15 cellular contexts compared by ENCODE assay signal in genomic region chr13:72458701-72459100, GRCh38.
DNase-seq lines count a peak whose midpoint lies in the region; ATAC-seq and TF ChIP-seq lines count a peak whose summit lies in the region.
"Had no signal": no experiment of that assay in that cellular context is flagged by ENCODE, and none has a peak within 500 bp of the region (broad histone marks: within the 10 kb centered on the region; RNA-seq: fewer than 3 reads in every experiment).

No MANE protein-coding gene starts in this region.

- ATAC-seq in GM18519 (IDR thresholded peaks at IDR 0.05; ENCODE audit: low FRiP score, unreplicated experiment) (peak; percentile 58), HG03432 (IDR thresholded peaks at IDR 0.05; ENCODE audit: unreplicated experiment) (peak; percentile 71), left colon (peak; percentile 52), left lung (no peak), GM19328 (IDR thresholded peaks at IDR 0.05; ENCODE audit: unreplicated experiment) (no peak), T-helper 17 cell (no peak)
- ATAC-seq: Panc1 had no signal

- no peaks in the 10 kb centered on the region for H3K27me3 Mint-ChIP-seq in T-helper 17 cell
- H3K27me3 Mint-ChIP-seq: activated CD4-positive, alpha-beta memory T cell treated with anti-CD3 and anti-CD28 coated beads, Interleukin-2, amount 10 ng/mL, durations not matched to agents 7 days and 5 days; activated naive CD4-positive, alpha-beta T cell treated with anti-CD3 and anti-CD28 coated beads, Interleukin-2, amount 10 ng/mL, durations not matched to agents 7 days and 5 days had no signal

- no peaks in the 10 kb centered on the region for H3K36me3 Mint-ChIP-seq in T-helper 17 cell (ENCODE audit: low read depth)
- H3K36me3 Mint-ChIP-seq: activated naive CD4-positive, alpha-beta T cell treated with anti-CD3 and anti-CD28 coated beads, Interleukin-2, amount 10 ng/mL, durations not matched to agents 7 days and 5 days had no signal

- no peak for TF ChIP-seq EP300 in ovary (IDR thresholded peaks at IDR 0.05)

- H3K9me3 ChIP-seq in left lung (no peaks in the 10 kb centered on the region), ovary (no peaks in the 10 kb centered on the region), T-helper 17 cell (ENCODE audit: control insufficient read depth, low read length, poor library complexity, severe bottlenecking) (no peaks in the 10 kb centered on the region)
- H3K9me3 ChIP-seq: BLaER1 treated with 17β-estradiol and CSF1 and Interleukin-3, amounts not matched to agents 10 nM and 100 nM had no signal

- TF ChIP-seq CTCF in astrocyte of the spinal cord (IDR thresholded peaks at IDR 0.05; ENCODE audit: low read depth, low read length) (no peak), left lung (IDR thresholded peaks at IDR 0.05) (no peak), ovary (IDR thresholded peaks at IDR 0.05) (no peak)

- no peak for TF ChIP-seq POLR2A in ovary (IDR thresholded peaks at IDR 0.05)

- DNase-seq in astrocyte of the spinal cord (ENCODE audit: low read depth, low spot score) (peak; percentile 17), left colon (no peak), left lung (no peak), ovary (no peak), T-helper 17 cell (no peak)
- DNase-seq: activated CD4-positive, alpha-beta memory T cell treated with anti-CD3 and anti-CD28 coated beads, Interleukin-2, amount 10 ng/mL, durations not matched to agents 7 days and 5 days; activated naive CD4-positive, alpha-beta T cell treated with anti-CD3 and anti-CD28 coated beads, Interleukin-2, amount 10 ng/mL, durations not matched to agents 7 days and 5 days; H9; KG1; NCI-H2081 treated with DMSO at 0.1 percent for 48 hours had no signal

- in situ Hi-C loops in astrocyte of the spinal cord (cut with HindIII; ENCODE audit: low sequenced_read_pairs), result no loop called here

- H3K4me1 Mint-ChIP-seq in T-helper 17 cell, result no peaks in the 10 kb centered on the region
- H3K4me1 Mint-ChIP-seq: activated CD4-positive, alpha-beta memory T cell treated with anti-CD3 and anti-CD28 coated beads, Interleukin-2, amount 10 ng/mL, durations not matched to agents 7 days and 5 days; activated naive CD4-positive, alpha-beta T cell treated with anti-CD3 and anti-CD28 coated beads, Interleukin-2, amount 10 ng/mL, durations not matched to agents 7 days and 5 days had no signal

- no peak overlapping the region for H3K27ac Mint-ChIP-seq in T-helper 17 cell
- H3K27ac Mint-ChIP-seq: activated CD4-positive, alpha-beta memory T cell treated with anti-CD3 and anti-CD28 coated beads, Interleukin-2, amount 10 ng/mL, durations not matched to agents 7 days and 5 days; activated naive CD4-positive, alpha-beta T cell treated with anti-CD3 and anti-CD28 coated beads, Interleukin-2, amount 10 ng/mL, durations not matched to agents 7 days and 5 days; H9 had no signal

- no peaks in the 10 kb centered on the region for H3K4me1 ChIP-seq in left lung
- H3K4me1 ChIP-seq in ovary (ENCODE audit: insufficient read depth), result peaks cover 3% of the 10 kb centered on the region
- H3K4me1 ChIP-seq: BLaER1 treated with 17β-estradiol and CSF1 and Interleukin-3, amounts not matched to agents 10 nM and 100 nM had no signal

- no peak overlapping the region for H3K4me3 Mint-ChIP-seq in T-helper 17 cell
- H3K4me3 Mint-ChIP-seq: activated CD4-positive, alpha-beta memory T cell treated with anti-CD3 and anti-CD28 coated beads, Interleukin-2, amount 10 ng/mL, durations not matched to agents 7 days and 5 days; activated naive CD4-positive, alpha-beta T cell treated with anti-CD3 and anti-CD28 coated beads, Interleukin-2, amount 10 ng/mL, durations not matched to agents 7 days and 5 days; H9 had no signal

- WGBS in ovary, 3 donors, result 0 to 1% (median 0%) methylated on average over 1 of the region's 1 CpG

- H3K36me3 ChIP-seq in left lung, result no peaks in the 10 kb centered on the region
- H3K36me3 ChIP-seq in ovary, result no peaks in the 10 kb centered on the region
- H3K36me3 ChIP-seq: BLaER1 treated with 17β-estradiol and CSF1 and Interleukin-3, amounts not matched to agents 10 nM and 100 nM had no signal

- intact Hi-C loops in left colon (cut with DNase I, micrococcal nuclease), result no loop called here
- intact Hi-C loops in left lung (cut with DNase I), result no loop called here
- intact Hi-C loops in ovary (cut with DNase I), result no loop called here

- H3K27me3 ChIP-seq in left lung (no peaks in the 10 kb centered on the region), ovary (no peaks in the 10 kb centered on the region)
- H3K27me3 ChIP-seq: BLaER1 treated with 17β-estradiol and CSF1 and Interleukin-3, amounts not matched to agents 10 nM and 100 nM had no signal

- H3K27ac ChIP-seq in left lung (no peak overlapping the region), ovary (no peak overlapping the region)
- H3K27ac ChIP-seq: BLaER1 treated with 17β-estradiol and CSF1 and Interleukin-3, amounts not matched to agents 10 nM and 100 nM had no signal

- H3K4me3 ChIP-seq in astrocyte of the spinal cord (ENCODE audit: low read depth, low read length) (no peak overlapping the region), left lung (no peak overlapping the region), ovary (no peak overlapping the region)
- H3K4me3 ChIP-seq: BLaER1 treated with 17β-estradiol and CSF1 and Interleukin-3, amounts not matched to agents 10 nM and 100 nM had no signal

Comparison
In these comparisons a context has a peak if more than half of its experiments do, and no peak if none do; other contexts are left out.
1. ATAC-seq: peak in GM18519 (single experiment), HG03432 (single experiment) and left colon (single experiment); none in left lung (single experiment), GM19328 (single experiment) and T-helper 17 cell (single experiment).